Comparison of ENCODE assay signal across 8 cellular contexts in genomic region chr20:17898548-17898994, GRCh38.
DNase-seq lines count a peak whose midpoint lies in the region; ATAC-seq, FAIRE-seq and TF ChIP-seq lines count a peak whose summit lies in the region.

No MANE protein-coding gene starts in this region.

- H3K36me3 Mint-ChIP-seq in activated naive CD8-positive, alpha-beta T cell treated with anti-CD3 and anti-CD28 coated beads for 36 hours, result no peaks in the 10 kb centered on the region

- no peaks in the 10 kb centered on the region for H4K20me1 ChIP-seq in SK-N-SH (ENCODE audit: insufficient read depth)

- H3K27me3 Mint-ChIP-seq in activated naive CD8-positive, alpha-beta T cell treated with anti-CD3 and anti-CD28 coated beads for 36 hours, result peaks cover 36% of the 10 kb centered on the region

- TF ChIP-seq EP300 in Ishikawa (IDR thresholded peaks at IDR 0.05; ENCODE audit: borderline replicate concordance) (no peak), SK-N-SH (IDR thresholded peaks at IDR 0.05; ENCODE audit: borderline replicate concordance in 1 of 2, low read depth in 1 of 2, low read length in 1 of 2) (no peak)

- H3K79me2 ChIP-seq in SK-N-SH (ENCODE audit: insufficient read depth), result no peaks in the 10 kb centered on the region

- H3K27ac Mint-ChIP-seq in activated naive CD8-positive, alpha-beta T cell treated with anti-CD3 and anti-CD28 coated beads for 36 hours, result no peak overlapping the region

- peak; percentile 97 for TF ChIP-seq RAD21 in Ishikawa (IDR thresholded peaks at IDR 0.05; ENCODE audit: low read depth)
- peak; percentile 95 for TF ChIP-seq RAD21 in SK-N-SH (IDR thresholded peaks at IDR 0.05; ENCODE audit: low read length)

- no peak overlapping the region for H3K4me3 Mint-ChIP-seq in activated naive CD8-positive, alpha-beta T cell treated with anti-CD3 and anti-CD28 coated beads for 36 hours

- no peaks in the 10 kb centered on the region for H3K9me3 Mint-ChIP-seq in activated naive CD8-positive, alpha-beta T cell treated with anti-CD3 and anti-CD28 coated beads for 36 hours

- TF ChIP-seq CTCF in SK-N-SH (IDR thresholded peaks at IDR 0.05), result peak; percentile 91
- TF ChIP-seq CTCF in cardiac muscle cell (IDR thresholded peaks at IDR 0.05; ENCODE audit: low read depth, low read length), result peak; percentile 93

- peaks cover 23% of the 10 kb centered on the region for H3K4me1 Mint-ChIP-seq in activated naive CD8-positive, alpha-beta T cell treated with anti-CD3 and anti-CD28 coated beads for 36 hours

- POLR2A ChIA-PET in SK-N-SH (lab: Yijun Ruan, JAX), result no interaction called here

- H2AFZ ChIP-seq in SK-N-SH (ENCODE audit: low read depth), result no peak overlapping the region

- 42% methylated on average over 7 of the region's 7 CpGs for WGBS in SK-N-SH (ENCODE audit: low lambda C conversion rate)

- peak; percentile 87 for FAIRE-seq in G401.6 (lab: Jason Lieb, UNC)

- H3K36me3 ChIP-seq in SK-N-SH (replicated peaks in 1 of 2; ENCODE audit: control insufficient read depth in 1 of 2, insufficient read depth in 2 of 2, low read length in 1 of 2) (no peaks in the 10 kb centered on the region), cardiac muscle cell (no peaks in the 10 kb centered on the region)

- H3K4me1 ChIP-seq in SK-N-SH (ENCODE audit: control insufficient read depth in 1 of 2, insufficient read depth in 2 of 2, low read depth in 1 of 2, low read length in 1 of 2) (peaks cover 2 to 5% of the 10 kb centered on the region in 2 experiments; a peak in 2 of 4 replicates), cardiac muscle cell (ENCODE audit: low read depth) (peaks cover 8% of the 10 kb centered on the region)

- no peak overlapping the region for H3K4me2 ChIP-seq in SK-N-SH

- H3K27me3 ChIP-seq in SK-N-SH (ENCODE audit: insufficient read depth) (no peaks in the 10 kb centered on the region), cardiac muscle cell (no peaks in the 10 kb centered on the region)

- no peak for ATAC-seq in GM21390 (IDR thresholded peaks at IDR 0.05; ENCODE audit: unreplicated experiment)

- peak; percentile 69 for DNase-seq in SK-N-SH
- peak; percentile 55 for DNase-seq in activated naive CD8-positive, alpha-beta T cell treated with anti-CD3 and anti-CD28 coated beads for 36 hours
- peak; percentile 78 to 82 for DNase-seq in cardiac muscle cell (ENCODE audit: low read depth in 1 of 2, low spot score in 1 of 2)
- peak; percentile 57 for DNase-seq in putamen (ENCODE audit: low spot score)
- DNase-seq in middle frontal gyrus (ENCODE audit: extremely low spot score, low spot score), result no peak

- CTCF ChIA-PET in SK-N-SH (lab: Yijun Ruan, JAX), result interaction anchor here (0.6 to 3.1 kb wide), 15 partner anchors 9 to 393 kb away, joined by 3 to 34 read pairs (median 4); partner anchors contain the start of genes BFSP1 and RRBP1

- H3K4me3 ChIP-seq in SK-N-SH (ENCODE audit: low read depth in 2 of 2, low read length in 1 of 2) (no peak overlapping the region; a peak in 1 of 4 replicates), cardiac muscle cell (no peak overlapping the region)

- no peaks in the 10 kb centered on the region for H3F3A ChIP-seq in SK-N-SH (replicated peaks; ENCODE audit: insufficient read depth)

- H3K9me2 ChIP-seq in SK-N-SH, result no peaks in the 10 kb centered on the region

- H3K9ac ChIP-seq in SK-N-SH, result no peak overlapping the region

- H3K9me3 ChIP-seq in SK-N-SH (no peaks in the 10 kb centered on the region), cardiac muscle cell (ENCODE audit: low read depth) (no peaks in the 10 kb centered on the region)

- H3K27ac ChIP-seq in SK-N-SH (ENCODE audit: low read depth in 2 of 2, low read length in 1 of 2), result no peak overlapping the region
- H3K27ac ChIP-seq in cardiac muscle cell, result no peak overlapping the region

TF ChIP-seq in Ishikawa, 13 proteins besides CTCF, POLR2A, EP300 and RAD21:
- TF ChIP-seq EGR1 (IDR thresholded peaks at IDR 0.05) (no peak), ZBTB7A (IDR thresholded peaks at IDR 0.05; ENCODE audit: low read depth) (no peak), CREB1 (IDR thresholded peaks at IDR 0.05; ENCODE audit: low read depth) (no peak)

TF ChIP-seq in SK-N-SH, 30 proteins besides CTCF, POLR2A, EP300 and RAD21:
- TF ChIP-seq POLR2AphosphoS5 (IDR thresholded peaks at IDR 0.05; ENCODE audit: low read depth, low read length) (no peak), EZH2phosphoT487 (IDR thresholded peaks at IDR 0.05; ENCODE audit: borderline replicate concordance, low read depth) (no peak), RXRA (IDR thresholded peaks at IDR 0.05; ENCODE audit: borderline replicate concordance, low read depth) (no peak), SIN3A (IDR thresholded peaks at IDR 0.05; ENCODE audit: borderline replicate concordance, low read depth, low read length) (no peak), CHD2 (IDR thresholded peaks at IDR 0.05; ENCODE audit: low read length, partially characterized antibody) (no peak), ELF1 (IDR thresholded peaks at IDR 0.05) (no peak), JUND (IDR thresholded peaks at IDR 0.05) (no peak), SMC3 (IDR thresholded peaks at IDR 0.05; ENCODE audit: low read depth, low read length) (peak; percentile 91)
